In the genomic region with DNA sequence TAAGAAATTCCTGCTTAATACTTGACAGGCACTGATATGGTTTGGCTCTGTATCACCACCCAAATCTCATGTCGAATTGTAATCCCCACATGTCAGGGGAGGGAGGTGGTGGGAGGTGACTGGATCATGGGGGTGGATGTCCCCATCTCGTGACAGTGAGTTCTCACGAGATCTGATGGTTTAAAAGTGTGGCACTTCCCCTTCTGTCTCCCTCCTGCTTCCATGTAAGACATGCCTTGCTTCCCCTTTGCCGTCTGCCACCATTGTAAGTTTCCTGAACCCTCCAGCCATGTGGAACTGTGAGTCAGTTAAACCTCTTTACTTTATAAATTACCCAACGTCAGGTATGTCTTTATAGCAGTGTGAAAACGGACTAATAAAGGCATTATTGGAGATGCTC, we compare ENCODE assay signal across 1 cellular context.
TF ChIP-seq lines count a peak whose summit lies in the region.

No MANE protein-coding gene starts in this region.

TF ChIP-seq in HepG2, 621 proteins besides CTCF, POLR2A, EP300 and RAD21 (continued from another document):
- TF ChIP-seq ZNF407 (CRISPR knock-in tag; IDR thresholded peaks at IDR 0.05; ENCODE audit: not compliant biosample characterization) (no peak), ZFP41 (CRISPR knock-in tag; IDR thresholded peaks at IDR 0.05; ENCODE audit: borderline replicate concordance) (no peak), ZSCAN9 (CRISPR knock-in tag; IDR thresholded peaks at IDR 0.05; ENCODE audit: borderline replicate concordance) (no peak), ZMAT3 (CRISPR knock-in tag; conservative IDR thresholded peaks at IDR 0.05) (no peak), SP1 (IDR thresholded peaks at IDR 0.05) (no peak), SP1 (CRISPR knock-in tag; IDR thresholded peaks at IDR 0.05) (no peak), RXRA (CRISPR knock-in tag; IDR thresholded peaks at IDR 0.05) (no peak), ZNF350 (CRISPR knock-in tag; IDR thresholded peaks at IDR 0.05; ENCODE audit: borderline replicate concordance, low read depth) (no peak)
- TF ChIP-seq, protein P1, sequence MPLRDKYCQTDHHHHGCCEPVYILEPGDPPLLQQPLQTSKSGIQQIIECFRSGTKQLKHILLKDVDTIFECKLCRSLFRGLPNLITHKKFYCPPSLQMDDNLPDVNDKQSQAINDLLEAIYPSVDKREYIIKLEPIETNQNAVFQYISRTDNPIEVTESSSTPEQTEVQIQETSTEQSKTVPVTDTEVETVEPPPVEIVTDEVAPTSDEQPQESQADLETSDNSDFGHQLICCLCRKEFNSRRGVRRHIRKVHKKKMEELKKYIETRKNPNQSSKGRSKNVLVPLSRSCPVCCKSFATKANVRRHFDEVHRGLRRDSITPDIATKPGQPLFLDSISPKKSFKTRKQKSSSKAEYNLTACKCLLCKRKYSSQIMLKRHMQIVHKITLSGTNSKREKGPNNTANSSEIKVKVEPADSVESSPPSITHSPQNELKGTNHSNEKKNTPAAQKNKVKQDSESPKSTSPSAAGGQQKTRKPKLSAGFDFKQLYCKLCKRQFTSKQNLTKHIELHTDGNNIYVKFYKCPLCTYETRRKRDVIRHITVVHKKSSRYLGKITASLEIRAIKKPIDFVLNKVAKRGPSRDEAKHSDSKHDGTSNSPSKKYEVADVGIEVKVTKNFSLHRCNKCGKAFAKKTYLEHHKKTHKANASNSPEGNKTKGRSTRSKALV (CRISPR knock-in tag; IDR thresholded peaks at IDR 0.05), result no peak
- TF ChIP-seq, protein P2, sequence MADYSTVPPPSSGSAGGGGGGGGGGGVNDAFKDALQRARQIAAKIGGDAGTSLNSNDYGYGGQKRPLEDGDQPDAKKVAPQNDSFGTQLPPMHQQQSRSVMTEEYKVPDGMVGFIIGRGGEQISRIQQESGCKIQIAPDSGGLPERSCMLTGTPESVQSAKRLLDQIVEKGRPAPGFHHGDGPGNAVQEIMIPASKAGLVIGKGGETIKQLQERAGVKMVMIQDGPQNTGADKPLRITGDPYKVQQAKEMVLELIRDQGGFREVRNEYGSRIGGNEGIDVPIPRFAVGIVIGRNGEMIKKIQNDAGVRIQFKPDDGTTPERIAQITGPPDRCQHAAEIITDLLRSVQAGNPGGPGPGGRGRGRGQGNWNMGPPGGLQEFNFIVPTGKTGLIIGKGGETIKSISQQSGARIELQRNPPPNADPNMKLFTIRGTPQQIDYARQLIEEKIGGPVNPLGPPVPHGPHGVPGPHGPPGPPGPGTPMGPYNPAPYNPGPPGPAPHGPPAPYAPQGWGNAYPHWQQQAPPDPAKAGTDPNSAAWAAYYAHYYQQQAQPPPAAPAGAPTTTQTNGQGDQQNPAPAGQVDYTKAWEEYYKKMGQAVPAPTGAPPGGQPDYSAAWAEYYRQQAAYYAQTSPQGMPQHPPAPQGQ (CRISPR knock-in tag; IDR thresholded peaks at IDR 0.05; ENCODE audit: borderline replicate concordance), result no peak
- TF ChIP-seq, protein P3, sequence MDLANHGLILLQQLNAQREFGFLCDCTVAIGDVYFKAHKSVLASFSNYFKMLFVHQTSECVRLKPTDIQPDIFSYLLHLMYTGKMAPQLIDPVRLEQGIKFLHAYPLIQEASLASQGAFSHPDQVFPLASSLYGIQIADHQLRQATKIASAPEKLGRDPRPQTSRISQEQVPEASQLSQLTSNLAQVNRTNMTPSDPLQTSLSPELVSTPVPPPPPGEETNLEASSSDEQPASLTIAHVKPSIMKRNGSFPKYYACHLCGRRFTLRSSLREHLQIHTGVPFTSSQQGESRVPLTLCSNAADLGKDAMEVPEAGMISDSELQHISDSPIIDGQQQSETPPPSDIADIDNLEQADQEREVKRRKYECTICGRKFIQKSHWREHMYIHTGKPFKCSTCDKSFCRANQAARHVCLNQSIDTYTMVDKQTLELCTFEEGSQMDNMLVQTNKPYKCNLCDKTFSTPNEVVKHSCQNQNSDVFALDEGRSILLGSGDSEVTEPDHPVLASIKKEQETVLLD (CRISPR knock-in tag; IDR thresholded peaks at IDR 0.05; ENCODE audit: low read depth), result no peak
- TF ChIP-seq, protein P4, sequence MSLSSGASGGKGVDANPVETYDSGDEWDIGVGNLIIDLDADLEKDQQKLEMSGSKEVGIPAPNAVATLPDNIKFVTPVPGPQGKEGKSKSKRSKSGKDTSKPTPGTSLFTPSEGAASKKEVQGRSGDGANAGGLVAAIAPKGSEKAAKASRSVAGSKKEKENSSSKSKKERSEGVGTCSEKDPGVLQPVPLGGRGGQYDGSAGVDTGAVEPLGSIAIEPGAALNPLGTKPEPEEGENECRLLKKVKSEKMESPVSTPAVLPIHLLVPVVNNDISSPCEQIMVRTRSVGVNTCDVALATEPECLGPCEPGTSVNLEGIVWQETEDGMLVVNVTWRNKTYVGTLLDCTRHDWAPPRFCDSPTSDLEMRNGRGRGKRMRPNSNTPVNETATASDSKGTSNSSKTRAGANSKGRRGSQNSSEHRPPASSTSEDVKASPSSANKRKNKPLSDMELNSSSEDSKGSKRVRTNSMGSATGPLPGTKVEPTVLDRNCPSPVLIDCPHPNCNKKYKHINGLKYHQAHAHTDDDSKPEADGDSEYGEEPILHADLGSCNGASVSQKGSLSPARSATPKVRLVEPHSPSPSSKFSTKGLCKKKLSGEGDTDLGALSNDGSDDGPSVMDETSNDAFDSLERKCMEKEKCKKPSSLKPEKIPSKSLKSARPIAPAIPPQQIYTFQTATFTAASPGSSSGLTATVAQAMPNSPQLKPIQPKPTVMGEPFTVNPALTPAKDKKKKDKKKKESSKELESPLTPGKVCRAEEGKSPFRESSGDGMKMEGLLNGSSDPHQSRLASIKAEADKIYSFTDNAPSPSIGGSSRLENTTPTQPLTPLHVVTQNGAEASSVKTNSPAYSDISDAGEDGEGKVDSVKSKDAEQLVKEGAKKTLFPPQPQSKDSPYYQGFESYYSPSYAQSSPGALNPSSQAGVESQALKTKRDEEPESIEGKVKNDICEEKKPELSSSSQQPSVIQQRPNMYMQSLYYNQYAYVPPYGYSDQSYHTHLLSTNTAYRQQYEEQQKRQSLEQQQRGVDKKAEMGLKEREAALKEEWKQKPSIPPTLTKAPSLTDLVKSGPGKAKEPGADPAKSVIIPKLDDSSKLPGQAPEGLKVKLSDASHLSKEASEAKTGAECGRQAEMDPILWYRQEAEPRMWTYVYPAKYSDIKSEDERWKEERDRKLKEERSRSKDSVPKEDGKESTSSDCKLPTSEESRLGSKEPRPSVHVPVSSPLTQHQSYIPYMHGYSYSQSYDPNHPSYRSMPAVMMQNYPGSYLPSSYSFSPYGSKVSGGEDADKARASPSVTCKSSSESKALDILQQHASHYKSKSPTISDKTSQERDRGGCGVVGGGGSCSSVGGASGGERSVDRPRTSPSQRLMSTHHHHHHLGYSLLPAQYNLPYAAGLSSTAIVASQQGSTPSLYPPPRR (CRISPR knock-in tag; IDR thresholded peaks at IDR 0.05; ENCODE audit: borderline replicate concordance), result no peak
